Comparison of ENCODE assay signal across 9 cellular contexts in the genomic region with DNA sequence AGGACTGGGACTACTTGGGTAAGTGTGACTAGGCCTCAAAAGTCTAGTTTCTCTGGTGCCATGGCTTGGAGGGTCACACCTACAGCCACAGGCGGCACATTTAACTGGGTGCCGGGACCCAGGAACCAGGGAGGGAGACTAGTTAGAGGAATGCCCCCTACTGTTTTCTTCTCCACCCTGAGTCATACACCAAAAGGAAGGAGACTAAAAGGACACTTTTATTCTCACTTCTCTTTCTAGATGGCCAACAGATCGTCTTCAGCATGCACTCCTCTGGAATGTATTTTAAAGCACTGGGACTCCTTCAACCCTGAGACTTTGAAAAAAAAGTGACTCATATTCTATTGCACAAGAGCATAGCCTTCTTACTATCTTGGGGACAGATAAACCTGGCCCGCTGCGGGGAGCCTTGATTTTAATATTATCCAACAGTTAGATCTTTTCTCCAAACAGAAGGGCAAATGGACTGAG. TPM values are rescaled to one million over a fixed set of nuclear protein-coding genes. Genes with fewer than 3 reads are reported as not detected.
A peak's percentile ranks its signal among the peaks of the same experiment; 100 is the strongest.
DNase-seq lines count a peak whose midpoint lies in the region; ATAC-seq and TF ChIP-seq lines count a peak whose summit lies in the region.
"Had no signal": no experiment of that assay in that cellular context is flagged by ENCODE, and none has a peak within 500 bp of the region (broad histone marks: within the 10 kb centered on the region; RNA-seq: fewer than 3 reads in every experiment).

No MANE protein-coding gene starts in this region.

- H3K27ac ChIP-seq in mesodermal cell (ENCODE audit: low read depth, low read length, severe bottlenecking), result peak overlapping the region; percentile 23

- peaks cover 9% of the 10 kb centered on the region for H3K4me1 ChIP-seq in mesodermal cell (ENCODE audit: control insufficient read depth, insufficient read depth, low read length, poor library complexity, severe bottlenecking)

- H3K27ac Mint-ChIP-seq in osteocyte (ENCODE audit: unreplicated experiment), result no peak overlapping the region

- no peak for ATAC-seq in HG02763 (IDR thresholded peaks at IDR 0.05; ENCODE audit: unreplicated experiment)
- no peak for ATAC-seq in HG03354 (IDR thresholded peaks at IDR 0.05; ENCODE audit: poor library complexity, severe bottlenecking, unreplicated experiment)

- no peaks in the 10 kb centered on the region for H3K27me3 Mint-ChIP-seq in osteocyte (ENCODE audit: unreplicated experiment)

- peaks cover 12% of the 10 kb centered on the region for H3K36me3 Mint-ChIP-seq in osteocyte (ENCODE audit: unreplicated experiment)

- H3K36me3 ChIP-seq in mesodermal cell (ENCODE audit: control insufficient read depth, insufficient read depth, low read length), result peaks cover 9% of the 10 kb centered on the region

- no peak overlapping the region for H3K4me3 Mint-ChIP-seq in osteocyte (ENCODE audit: unreplicated experiment)

- H3K9me3 ChIP-seq in mesodermal cell (ENCODE audit: control insufficient read depth, low read length), result peaks cover 31% of the 10 kb centered on the region

- WGBS in mesodermal cell (ENCODE audit: insufficient coverage in 2 of 2), 2 experiments, result 91 to 100% methylated on average over 1 to 4 of the region's 5 CpGs

- peaks cover 6% of the 10 kb centered on the region for H3K9me3 Mint-ChIP-seq in osteocyte (ENCODE audit: unreplicated experiment)

- TF ChIP-seq CTCF in AG10803 (conservative IDR thresholded peaks at IDR 0.05; ENCODE audit: low read length), result no peak
- no peak for TF ChIP-seq CTCF in cardiac fibroblast (IDR thresholded peaks at IDR 0.05; ENCODE audit: low read depth, low read length)
- TF ChIP-seq CTCF in osteocyte (IDR thresholded peaks at IDR 0.05), result no peak

- H3K4me1 Mint-ChIP-seq in osteocyte (ENCODE audit: unreplicated experiment), result peaks cover 5% of the 10 kb centered on the region

- H3K4me3 ChIP-seq in AG10803 (ENCODE audit: low read length) (no peak overlapping the region), cardiac fibroblast (replicated peaks in 1 of 2; ENCODE audit: low read depth in 2 of 2, low read length in 2 of 2) (no peak overlapping the region), mesodermal cell (ENCODE audit: extremely low read depth, insufficient read depth, low read length, poor library complexity, severe bottlenecking) (no peak overlapping the region)

- peak; percentile 73 for DNase-seq in AG10803 (ENCODE audit: low read depth)
- peak; percentile 46 for DNase-seq in M059J (ENCODE audit: low read depth)
- DNase-seq in cardiac fibroblast (ENCODE audit: low read depth in 2 of 2), result peak; percentile 76 to 85
- DNase-seq in osteocyte (ENCODE audit: extremely low spot score, unreplicated experiment), result no peak
- no peak for DNase-seq in NCI-H1930 (lab: John Stamatoyannopoulos, UW)

RNA-seq across cellular contexts. Expression of gene PLN, which starts 33.4 kb away (rescaled TPM):
- total RNA-seq in M059J (2014; rRNA removed; shearing (Covaris generic)), result 0.05 TPM in 2 replicates
- 1.6 TPM for polyA plus RNA-seq in mesodermal cell (2013, experiment 1 of 2)
- 1.7 TPM for polyA plus RNA-seq in mesodermal cell (2013, experiment 2 of 2)
- not detected in 2 replicates for total RNA-seq in osteocyte
- total RNA-seq: endothelial cell of umbilical vein had no signal
- polyA plus RNA-seq: endothelial cell of umbilical vein had no signal

Comparison
In these comparisons a context has a peak if more than half of its experiments do, and no peak if none do; other contexts are left out.
1. DNase-seq: peak in AG10803 (single experiment), M059J (single experiment) and cardiac fibroblast (2 of 2); none in osteocyte (single experiment) and NCI-H1930 (0 of 2).